ENCODE assay signal across 10 cellular contexts in the genomic region with DNA sequence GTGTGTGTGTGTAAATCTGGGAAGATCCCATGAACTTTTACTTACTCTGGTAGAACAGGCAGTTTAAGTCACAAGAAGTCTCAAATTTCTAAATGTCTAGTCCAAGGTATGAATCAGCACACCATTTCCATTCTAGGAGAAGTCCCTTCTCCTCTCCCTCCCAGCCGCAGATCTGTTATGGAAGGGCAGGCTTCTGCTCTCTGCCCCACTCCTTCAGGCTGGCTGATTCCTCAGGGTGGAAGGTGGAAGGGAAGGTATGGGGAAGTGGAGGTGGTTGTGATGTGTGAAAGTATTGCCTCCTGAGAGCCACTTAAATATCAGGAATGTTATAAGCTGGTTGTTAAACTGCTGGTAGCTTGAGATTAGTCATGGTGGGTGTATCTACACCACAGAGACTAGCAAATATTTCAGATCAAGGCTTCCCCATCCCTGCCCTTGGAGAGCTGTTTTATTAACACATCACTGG. TPM values are rescaled to one million over a fixed set of nuclear protein-coding genes. Genes with fewer than 3 reads are reported as not detected.
A peak's percentile ranks its signal among the peaks of the same experiment; 100 is the strongest.
DNase-seq lines count a peak whose midpoint lies in the region; ATAC-seq, FAIRE-seq and TF ChIP-seq lines count a peak whose summit lies in the region.
"Had no signal": no experiment of that assay in that cellular context is flagged by ENCODE, and none has a peak within 500 bp of the region (broad histone marks: within the 10 kb centered on the region; RNA-seq: fewer than 3 reads in every experiment).

No MANE protein-coding gene starts in this region.

- H3K4me1 ChIP-seq in keratinocyte (ENCODE audit: control insufficient read depth, extremely low read depth, insufficient read depth, low read length) (peaks cover 3% of the 10 kb centered on the region), thoracic aorta (ENCODE audit: control insufficient read depth in 1 of 2, low read depth in 2 of 2) (peaks cover 14 to 16% of the 10 kb centered on the region in 2 donors)

- H3K27ac ChIP-seq in keratinocyte (ENCODE audit: control insufficient read depth, insufficient read depth, low read length) (no peak overlapping the region), thoracic aorta (peak overlapping the region; percentile 14 to 64)

- no peak overlapping the region for H3K9ac ChIP-seq in keratinocyte (ENCODE audit: control insufficient read depth, extremely low read depth, insufficient read depth, low read length)

- H3K36me3 Mint-ChIP-seq in brain = no peaks in the 10 kb centered on the region
- H3K36me3 Mint-ChIP-seq in stimulated activated effector memory CD8-positive, alpha-beta T cell treated with anti-CD3 and anti-CD28 coated beads, Interleukin-12 subunit alpha, Interleukin-12 subunit beta, amount 100 ng/mL, for 72 hours = no peaks in the 10 kb centered on the region

- peak overlapping the region; percentile 29 for H2AFZ ChIP-seq in keratinocyte (ENCODE audit: control insufficient read depth, low read length)

- no peaks in the 10 kb centered on the region for H3K27me3 ChIP-seq in keratinocyte (ENCODE audit: control insufficient read depth, extremely low read depth, insufficient read depth, low read length)
- no peaks in the 10 kb centered on the region for H3K27me3 ChIP-seq in thoracic aorta (replicated peaks; ENCODE audit: insufficient read depth)

- H3K9me3 ChIP-seq in keratinocyte (ENCODE audit: control insufficient read depth, low read depth, low read length) (no peaks in the 10 kb centered on the region), thoracic aorta (no peaks in the 10 kb centered on the region)

- H4K20me1 ChIP-seq in keratinocyte (ENCODE audit: control insufficient read depth, extremely low read depth, insufficient read depth, low read length) = no peaks in the 10 kb centered on the region

- dilution Hi-C loops in keratinocyte (cut with MboI; ENCODE audit: extremely low pct_ligation_motif_present, low sequenced_read_pairs) = no loop called here

- peak; percentile 41 for DNase-seq in HFF-Myc (ENCODE audit: extremely low read depth, low read depth)
- peak; percentile 5 for DNase-seq in keratinocyte (ENCODE audit: low read depth, low spot score)
- DNase-seq in thoracic aorta (ENCODE audit: low spot score) = no peak
- no peak for DNase-seq in stimulated activated effector memory CD8-positive, alpha-beta T cell treated with anti-CD3 and anti-CD28 coated beads, Interleukin-12 subunit alpha, Interleukin-12 subunit beta, amount 100 ng/mL, for 72 hours (ENCODE audit: low spot score in 2 of 2)
- no peak for DNase-seq in KG1 (lab: John Stamatoyannopoulos, UW)
- DNase-seq in T-helper 9 cell = no peak
- DNase-seq in NAMALWA (ENCODE audit: low spot score) = no peak
- DNase-seq: activated CD4-positive, alpha-beta T cell treated with anti-CD3 and anti-CD28 coated beads, Interleukin-2, amount 10 ng/mL, durations not matched to agents 7 days and 5 days; left colon had no signal

- H3K9me1 ChIP-seq in keratinocyte (ENCODE audit: control insufficient read depth, extremely low read depth, insufficient read depth, low read length) = no peaks in the 10 kb centered on the region

- H3K4me1 Mint-ChIP-seq in brain = peaks cover 40% of the 10 kb centered on the region
- no peaks in the 10 kb centered on the region for H3K4me1 Mint-ChIP-seq in stimulated activated effector memory CD8-positive, alpha-beta T cell treated with anti-CD3 and anti-CD28 coated beads, Interleukin-12 subunit alpha, Interleukin-12 subunit beta, amount 100 ng/mL, for 72 hours
- H3K4me1 Mint-ChIP-seq: activated CD4-positive, alpha-beta T cell treated with anti-CD3 and anti-CD28 coated beads, Interleukin-2, amount 10 ng/mL, durations not matched to agents 7 days and 5 days had no signal

- ATAC-seq in thoracic aorta (ENCODE audit: insufficient number of reproducible peaks, low FRiP score, low read depth) = no peak
- no peak for ATAC-seq in stimulated activated effector memory CD8-positive, alpha-beta T cell treated with anti-CD3 and anti-CD28 coated beads, Interleukin-12 subunit alpha, Interleukin-12 subunit beta, amount 100 ng/mL, for 72 hours
- ATAC-seq: left colon had no signal

- H3K9me3 Mint-ChIP-seq in brain = peaks cover 0 to 4% (median 0%) of the 10 kb centered on the region in 5 experiments
- no peaks in the 10 kb centered on the region for H3K9me3 Mint-ChIP-seq in stimulated activated effector memory CD8-positive, alpha-beta T cell treated with anti-CD3 and anti-CD28 coated beads, Interleukin-12 subunit alpha, Interleukin-12 subunit beta, amount 100 ng/mL, for 72 hours
- H3K9me3 Mint-ChIP-seq: activated CD4-positive, alpha-beta T cell treated with anti-CD3 and anti-CD28 coated beads, Interleukin-2, amount 10 ng/mL, durations not matched to agents 7 days and 5 days had no signal

- no peak overlapping the region for H3K4me3 ChIP-seq in HFF-Myc (replicated peaks; ENCODE audit: low read depth, low read length)
- no peak overlapping the region for H3K4me3 ChIP-seq in keratinocyte (ENCODE audit: control insufficient read depth in 2 of 3, extremely low read depth in 1 of 3, insufficient read depth in 2 of 3, low read depth in 1 of 3, low read length in 3 of 3)
- no peak overlapping the region for H3K4me3 ChIP-seq in thoracic aorta

- no peaks in the 10 kb centered on the region for H3K79me2 ChIP-seq in keratinocyte (ENCODE audit: control insufficient read depth, insufficient read depth, low read length)

- peak overlapping the region in 3 of 5 experiments; percentile 19 to 92 (median 81) for H3K27ac Mint-ChIP-seq in brain
- H3K27ac Mint-ChIP-seq in stimulated activated effector memory CD8-positive, alpha-beta T cell treated with anti-CD3 and anti-CD28 coated beads, Interleukin-12 subunit alpha, Interleukin-12 subunit beta, amount 100 ng/mL, for 72 hours = no peak overlapping the region
- H3K27ac Mint-ChIP-seq: activated CD4-positive, alpha-beta T cell treated with anti-CD3 and anti-CD28 coated beads, Interleukin-2, amount 10 ng/mL, durations not matched to agents 7 days and 5 days had no signal

- TF ChIP-seq CTCF in HFF-Myc (IDR thresholded peaks at IDR 0.05; ENCODE audit: low read depth, low read length, missing control alignments) = no peak
- no peak for TF ChIP-seq CTCF in brain (conservative IDR thresholded peaks at IDR 0.05)
- TF ChIP-seq CTCF in keratinocyte (optimal IDR thresholded peaks at IDR 0.05 in 1 of 3, IDR thresholded peaks at IDR 0.05 in 1 of 3, conservative IDR thresholded peaks at IDR 0.05 in 1 of 3; ENCODE audit: extremely low read depth in 1 of 3, insufficient read depth in 2 of 3, low read length in 3 of 3) = no peak
- TF ChIP-seq CTCF in thoracic aorta (IDR thresholded peaks at IDR 0.05) = no peak

- peak overlapping the region in 3 of 5 experiments; percentile 2 to 21 (median 20) for H3K4me3 Mint-ChIP-seq in brain
- no peak overlapping the region for H3K4me3 Mint-ChIP-seq in stimulated activated effector memory CD8-positive, alpha-beta T cell treated with anti-CD3 and anti-CD28 coated beads, Interleukin-12 subunit alpha, Interleukin-12 subunit beta, amount 100 ng/mL, for 72 hours
- H3K4me3 Mint-ChIP-seq: activated CD4-positive, alpha-beta T cell treated with anti-CD3 and anti-CD28 coated beads, Interleukin-2, amount 10 ng/mL, durations not matched to agents 7 days and 5 days had no signal

- peaks cover 3% of the 10 kb centered on the region for H3K27me3 Mint-ChIP-seq in brain

- no peak for FAIRE-seq in keratinocyte (lab: Jason Lieb, UNC)

- H3K36me3 ChIP-seq in keratinocyte (ENCODE audit: control insufficient read depth in 2 of 2, extremely low read depth in 1 of 2, insufficient read depth in 2 of 2, low read length in 2 of 2) (no peaks in the 10 kb centered on the region), thoracic aorta (no peaks in the 10 kb centered on the region)

- no peak overlapping the region for H3K4me2 ChIP-seq in keratinocyte (ENCODE audit: control insufficient read depth, extremely low read depth, insufficient read depth, low read depth, low read length)

RNA-seq across cellular contexts. Expression of a gene that starts 44.5 kb away (rescaled TPM):
- 7.0 TPM for polyA plus RNA-seq in brain (ENCODE audit: insufficient read depth, low read depth, low replicate concordance)
- polyA plus RNA-seq in keratinocyte = 0.10 to 0.39 TPM (median 0.12 TPM) in 3 replicates
- polyA plus RNA-seq in keratinocyte (2011; ENCODE audit: low read depth) = 0.47 TPM
- polyA plus RNA-seq in keratinocyte (2011; cell fraction: cytosol; rRNA removed) = 0.04 and 0.14 TPM in 2 replicates
- polyA plus RNA-seq in keratinocyte (2011; cell fraction: nucleus; rRNA removed) = 0.22 and 0.52 TPM in 2 replicates
- 0.06 and 0.17 TPM in 2 replicates for polyA plus RNA-seq in keratinocyte (2012; ENCODE audit: low replicate concordance)
- 0.06 to 0.36 TPM in 2 of 3 replicates, not detected in the other for polyA minus RNA-seq in keratinocyte
- not detected for polyA minus RNA-seq in keratinocyte (2011; cell fraction: cytosol; rRNA and poly(A)+ RNA removed)
- not detected in 2 replicates for polyA minus RNA-seq in keratinocyte (2011; cell fraction: nucleus; rRNA and poly(A)+ RNA removed)
- total RNA-seq in thoracic aorta = 10 to 100 TPM; 34.9 to 66.7 TPM
- total RNA-seq: activated CD4-positive, alpha-beta T cell treated with anti-CD3 and anti-CD28 coated beads, Interleukin-2, amount 10 ng/mL, durations not matched to agents 7 days and 5 days had no signal

RNA-seq across cellular contexts. Expression of a gene that starts 48.3 kb away (rescaled TPM):
- polyA plus RNA-seq in brain (ENCODE audit: insufficient read depth, low read depth, low replicate concordance) = not detected
- polyA plus RNA-seq in keratinocyte = not detected in 3 replicates
- not detected for polyA plus RNA-seq in keratinocyte (2011; ENCODE audit: low read depth)
- not detected in 2 replicates for polyA plus RNA-seq in keratinocyte (2011; cell fraction: cytosol; rRNA removed)
- not detected in 2 replicates for polyA plus RNA-seq in keratinocyte (2011; cell fraction: nucleus; rRNA removed)
- not detected in 2 replicates for polyA plus RNA-seq in keratinocyte (2012; ENCODE audit: low replicate concordance)
- not detected in 3 replicates for polyA minus RNA-seq in keratinocyte
- polyA minus RNA-seq in keratinocyte (2011; cell fraction: cytosol; rRNA and poly(A)+ RNA removed) = not detected
- not detected in 2 replicates for polyA minus RNA-seq in keratinocyte (2011; cell fraction: nucleus; rRNA and poly(A)+ RNA removed)
- total RNA-seq in thoracic aorta = 1 to 10 TPM in 1 of 2 donors, not detected in 1; 2.7 TPM
- total RNA-seq: activated CD4-positive, alpha-beta T cell treated with anti-CD3 and anti-CD28 coated beads, Interleukin-2, amount 10 ng/mL, durations not matched to agents 7 days and 5 days; left colon had no signal

Comparison
In these comparisons a context has a peak if more than half of its experiments do, and no peak if none do; other contexts are left out.
1. DNase-seq: peak in HFF-Myc (single experiment) and keratinocyte (single experiment); none in thoracic aorta (single experiment), stimulated activated effector memory CD8-positive, alpha-beta T cell treated with anti-CD3 and anti-CD28 coated beads, Interleukin-12 subunit alpha, Interleukin-12 subunit beta, amount 100 ng/mL, for 72 hours (0 of 2), KG1 (single experiment), T-helper 9 cell (single experiment) and NAMALWA (single experiment).